In genomic region chr9:101165131-101165530, GRCh38 we compare ENCODE assay signal across 27 cellular contexts.
"Had no signal": no experiment of that assay in that cellular context is flagged by ENCODE, and none has a peak within 500 bp of the region (broad histone marks: within the 10 kb centered on the region; RNA-seq: fewer than 3 reads in every experiment).

No MANE protein-coding gene starts in this region.

- H3K4me3 ChIP-seq: Peyer's patch, SJCRH30 had no signal

- H3K9ac ChIP-seq: SK-N-SH had no signal

- FAIRE-seq: bronchial epithelial cell had no signal

- H3K9me3 ChIP-seq: Peyer's patch, SJCRH30, SK-N-SH had no signal

- DNase-seq: activated B cell treated with CpG ODN at 0.5 μM for 24 hours; activated CD4-positive, alpha-beta T cell treated with anti-CD3 and anti-CD28 coated beads for 1 hour; activated CD4-positive, alpha-beta T cell treated with anti-CD3 and anti-CD28 coated beads, Interleukin-2, amount 10 ng/mL, durations not matched to agents 24 days and 14 days; activated CD4-positive, alpha-beta T cell treated with anti-CD3 and anti-CD28 coated beads, Interleukin-2, amount 50 U/mL, for 48 hours; activated CD8-positive, alpha-beta memory T cell treated with anti-CD3 and anti-CD28 coated beads, Interleukin-2, amount 10 ng/mL, durations not matched to agents 7 days and 5 days; activated effector memory CD4-positive, alpha-beta T cell treated with Interleukin-2 at 50 U/mL for 16 hours; activated naive CD4-positive, alpha-beta T cell; activated T-cell treated with anti-CD3 and anti-CD28 coated beads, Interleukin-2, amount 50 U/mL, for 24 hours; aorta; central memory CD4-positive, alpha-beta T cell; NCI-H1092; NCI-H1417; NCI-H1930; NCI-H2107; NCI-H226; NCI-H526; NCI-H774; Peyer's patch; Right ventricle myocardium superior; SJCRH30; SK-N-SH; SW 1271 had no signal

- H3K27ac Mint-ChIP-seq: activated B cell treated with CpG ODN at 0.5 μM for 24 hours; activated CD4-positive, alpha-beta T cell treated with anti-CD3 and anti-CD28 coated beads, Interleukin-2, amount 10 ng/mL, durations not matched to agents 24 days and 14 days; activated CD8-positive, alpha-beta memory T cell treated with anti-CD3 and anti-CD28 coated beads, Interleukin-2, amount 10 ng/mL, durations not matched to agents 7 days and 5 days; activated naive CD4-positive, alpha-beta T cell treated with anti-CD3 and anti-CD28 coated beads, Interleukin-2, amount 50 U/mL, for 24 hours; activated T-cell treated with anti-CD3 and anti-CD28 coated beads, Interleukin-2, amount 50 U/mL, for 24 hours; activated T-helper 1 cell treated with anti-CD3 and anti-CD28 coated beads, Interleukin-12 subunit alpha, Interleukin-12 subunit beta, Interleukin-2, Interleukin-4 antibody, amounts not matched to agents 30 ng/mL and 10 ng/mL and 1 ng/mL, durations not matched to agents 14 hours and 24 hours and 36 hours; T-helper 2 cell treated with Interferon-gamma antibody and Interleukin-4, amounts not matched to agents 5 μg/mL and 100 μg/mL, for 36 hours had no signal

- H3K4me3 Mint-ChIP-seq: activated B cell treated with CpG ODN at 0.5 μM for 24 hours; activated CD4-positive, alpha-beta T cell treated with anti-CD3 and anti-CD28 coated beads, Interleukin-2, amount 10 ng/mL, durations not matched to agents 24 days and 14 days; activated CD8-positive, alpha-beta memory T cell treated with anti-CD3 and anti-CD28 coated beads, Interleukin-2, amount 10 ng/mL, durations not matched to agents 7 days and 5 days; activated naive CD4-positive, alpha-beta T cell treated with anti-CD3 and anti-CD28 coated beads, Interleukin-2, amount 50 U/mL, for 24 hours; activated T-cell treated with anti-CD3 and anti-CD28 coated beads, Interleukin-2, amount 50 U/mL, for 24 hours; activated T-helper 1 cell treated with anti-CD3 and anti-CD28 coated beads, Interleukin-12 subunit alpha, Interleukin-12 subunit beta, Interleukin-2, Interleukin-4 antibody, amounts not matched to agents 30 ng/mL and 10 ng/mL and 1 ng/mL, durations not matched to agents 14 hours and 24 hours and 36 hours; T-helper 2 cell treated with Interferon-gamma antibody and Interleukin-4, amounts not matched to agents 5 μg/mL and 100 μg/mL, for 36 hours had no signal

- H3K36me3 Mint-ChIP-seq: activated CD8-positive, alpha-beta memory T cell treated with anti-CD3 and anti-CD28 coated beads, Interleukin-2, amount 10 ng/mL, durations not matched to agents 7 days and 5 days; activated naive CD4-positive, alpha-beta T cell treated with anti-CD3 and anti-CD28 coated beads, Interleukin-2, amount 50 U/mL, for 24 hours had no signal

- ATAC-seq: activated CD8-positive, alpha-beta memory T cell treated with anti-CD3 and anti-CD28 coated beads, Interleukin-2, amount 10 ng/mL, durations not matched to agents 7 days and 5 days had no signal

- H3K9me2 ChIP-seq: SK-N-SH had no signal

- H3K4me2 ChIP-seq: SK-N-SH had no signal

- H3K4me1 Mint-ChIP-seq: activated B cell treated with CpG ODN at 0.5 μM for 24 hours; activated CD4-positive, alpha-beta T cell treated with anti-CD3 and anti-CD28 coated beads, Interleukin-2, amount 10 ng/mL, durations not matched to agents 24 days and 14 days; activated CD8-positive, alpha-beta memory T cell treated with anti-CD3 and anti-CD28 coated beads, Interleukin-2, amount 10 ng/mL, durations not matched to agents 7 days and 5 days; activated naive CD4-positive, alpha-beta T cell treated with anti-CD3 and anti-CD28 coated beads, Interleukin-2, amount 50 U/mL, for 24 hours had no signal

- H3K4me1 ChIP-seq: Peyer's patch, SJCRH30 had no signal

- H3K27ac ChIP-seq: Peyer's patch, RWPE1, SJCRH30 had no signal

- H3K27me3 ChIP-seq: Peyer's patch, SJCRH30 had no signal

- H3K9me3 Mint-ChIP-seq: activated B cell treated with CpG ODN at 0.5 μM for 24 hours; activated CD4-positive, alpha-beta T cell treated with anti-CD3 and anti-CD28 coated beads, Interleukin-2, amount 10 ng/mL, durations not matched to agents 24 days and 14 days; activated naive CD4-positive, alpha-beta T cell treated with anti-CD3 and anti-CD28 coated beads, Interleukin-2, amount 50 U/mL, for 24 hours; activated T-cell treated with anti-CD3 and anti-CD28 coated beads, Interleukin-2, amount 50 U/mL, for 24 hours; activated T-helper 1 cell treated with anti-CD3 and anti-CD28 coated beads, Interleukin-12 subunit alpha, Interleukin-12 subunit beta, Interleukin-2, Interleukin-4 antibody, amounts not matched to agents 30 ng/mL and 10 ng/mL and 1 ng/mL, durations not matched to agents 14 hours and 24 hours and 36 hours; T-helper 2 cell treated with Interferon-gamma antibody and Interleukin-4, amounts not matched to agents 5 μg/mL and 100 μg/mL, for 36 hours had no signal

- H3K36me3 ChIP-seq: Peyer's patch, SJCRH30 had no signal

- H3K27me3 Mint-ChIP-seq: activated B cell treated with CpG ODN at 0.5 μM for 24 hours; activated CD4-positive, alpha-beta T cell treated with anti-CD3 and anti-CD28 coated beads, Interleukin-2, amount 10 ng/mL, durations not matched to agents 24 days and 14 days; activated CD8-positive, alpha-beta memory T cell treated with anti-CD3 and anti-CD28 coated beads, Interleukin-2, amount 10 ng/mL, durations not matched to agents 7 days and 5 days; activated T-cell treated with anti-CD3 and anti-CD28 coated beads, Interleukin-2, amount 50 U/mL, for 24 hours had no signal
